In genomic region chr16:69761983-69762842, GRCh38 we compare ENCODE assay signal across 8 cellular contexts. TPM values are rescaled to one million over a fixed set of nuclear protein-coding genes. Genes with fewer than 3 reads are reported as not detected.
DNase-seq lines count a peak whose midpoint lies in the region; ATAC-seq and TF ChIP-seq lines count a peak whose summit lies in the region.

Gene WWP2, plus strand, starts transcription at chr16:69762332. Its CDS starts 24,679 bp downstream, at chr16:69787011.

- no peaks in the 10 kb centered on the region for H3K36me3 ChIP-seq in left lung

- peak within 1 kb of the TSS; percentile 89 for H3K4me3 ChIP-seq in AG04449 (ENCODE audit: low read depth, low read length)
- H3K4me3 ChIP-seq in left lung, result peak within 1 kb of the TSS; percentile 79 to 89

- H3K36me3 Mint-ChIP-seq in dendritic cell treated with granulocyte-macrophage colony-stimulating factor and Interleukin-4, amounts not matched to agents 40 ng/mL and 50 ng/mL, for 4 days (ENCODE audit: low read depth), result peaks cover 21% of the 10 kb centered on the region

- H3K4me1 Mint-ChIP-seq in dendritic cell treated with granulocyte-macrophage colony-stimulating factor and Interleukin-4, amounts not matched to agents 40 ng/mL and 50 ng/mL, for 4 days (ENCODE audit: low read depth), result peaks cover 25% of the 10 kb centered on the region

- no peak for DNase-seq in AG04449 (ENCODE audit: low read depth, low spot score)
- DNase-seq in NCI-H510A treated with DMSO at 0.1 percent for 48 hours (lab: John Stamatoyannopoulos, UW), result peak; percentile 68
- peak; percentile 72 for DNase-seq in activated CD4-positive, alpha-beta T cell treated with anti-CD3 and anti-CD28 coated beads, Interleukin-2, amount 50 U/mL, for 1 hour
- DNase-seq in left lung, result peak; percentile 81 to 93
- peak; percentile 72 for DNase-seq in stimulated activated CD4-positive, alpha-beta T cell treated with anti-CD3 and anti-CD28 coated beads, Interleukin-2, amount 100 ng/mL, for 4 hours (ENCODE audit: low read depth)

- no peaks in the 10 kb centered on the region for H3K9me3 Mint-ChIP-seq in dendritic cell treated with granulocyte-macrophage colony-stimulating factor and Interleukin-4, amounts not matched to agents 40 ng/mL and 50 ng/mL, for 4 days

- peaks cover 3% of the 10 kb centered on the region for H3K27me3 Mint-ChIP-seq in dendritic cell treated with granulocyte-macrophage colony-stimulating factor and Interleukin-4, amounts not matched to agents 40 ng/mL and 50 ng/mL, for 4 days

- ATAC-seq in GM18861 (IDR thresholded peaks at IDR 0.05; ENCODE audit: unreplicated experiment), result peak; percentile 53
- peak; percentile 77 for ATAC-seq in HG03103 (IDR thresholded peaks at IDR 0.05; ENCODE audit: low read depth, unreplicated experiment)
- ATAC-seq in left lung, result peak; percentile 80

- no peak for TF ChIP-seq CTCF in AG04449 (IDR thresholded peaks at IDR 0.05; ENCODE audit: insufficient read depth, low read length, missing control alignments)
- no peak for TF ChIP-seq CTCF in left lung (IDR thresholded peaks at IDR 0.05)

- peak within 1 kb of the TSS; percentile 93 for H3K27ac Mint-ChIP-seq in dendritic cell treated with granulocyte-macrophage colony-stimulating factor and Interleukin-4, amounts not matched to agents 40 ng/mL and 50 ng/mL, for 4 days

- H3K27ac ChIP-seq in left lung, result peak within 1 kb of the TSS; percentile 91 to 93

- intact Hi-C loops in dendritic cell treated with granulocyte-macrophage colony-stimulating factor and Interleukin-4, amounts not matched to agents 40 ng/mL and 50 ng/mL, for 4 days (cut with micrococcal nuclease), result no loop called here
- intact Hi-C loops in left lung (cut with DNase I), result no loop called here

- H3K4me3 Mint-ChIP-seq in dendritic cell treated with granulocyte-macrophage colony-stimulating factor and Interleukin-4, amounts not matched to agents 40 ng/mL and 50 ng/mL, for 4 days, result peak within 1 kb of the TSS; percentile 89

- H3K9me3 ChIP-seq in left lung, result no peaks in the 10 kb centered on the region

- CTCF ChIA-PET in AG04449 (lab: Yijun Ruan, JAX), result interaction anchor here (0.7 to 2.6 kb wide), 9 partner anchors 8 to 367 kb away, joined by 3 to 27 read pairs (median 4); partner anchors contain the start of gene NOB1

- H3K27me3 ChIP-seq in left lung, result no peaks in the 10 kb centered on the region

- H3K4me1 ChIP-seq in left lung, result peaks cover 0 to 33% of the 10 kb centered on the region in 2 donors

- POLR2A ChIA-PET in AG04449 (lab: Yijun Ruan, JAX), result interaction anchor here (1.2 kb wide), 1 partner anchor 7 kb away, joined by 3 read pairs; the partner anchor contains the start of gene NOB1

RNA-seq across cellular contexts. Expression of gene WWP2, which starts in this region (rescaled TPM):
- total RNA-seq in left lung, result 10 to 100 TPM; 67.9 to 73.0 TPM
